ENCODE assay signal across 8 cellular contexts in the genomic region with DNA sequence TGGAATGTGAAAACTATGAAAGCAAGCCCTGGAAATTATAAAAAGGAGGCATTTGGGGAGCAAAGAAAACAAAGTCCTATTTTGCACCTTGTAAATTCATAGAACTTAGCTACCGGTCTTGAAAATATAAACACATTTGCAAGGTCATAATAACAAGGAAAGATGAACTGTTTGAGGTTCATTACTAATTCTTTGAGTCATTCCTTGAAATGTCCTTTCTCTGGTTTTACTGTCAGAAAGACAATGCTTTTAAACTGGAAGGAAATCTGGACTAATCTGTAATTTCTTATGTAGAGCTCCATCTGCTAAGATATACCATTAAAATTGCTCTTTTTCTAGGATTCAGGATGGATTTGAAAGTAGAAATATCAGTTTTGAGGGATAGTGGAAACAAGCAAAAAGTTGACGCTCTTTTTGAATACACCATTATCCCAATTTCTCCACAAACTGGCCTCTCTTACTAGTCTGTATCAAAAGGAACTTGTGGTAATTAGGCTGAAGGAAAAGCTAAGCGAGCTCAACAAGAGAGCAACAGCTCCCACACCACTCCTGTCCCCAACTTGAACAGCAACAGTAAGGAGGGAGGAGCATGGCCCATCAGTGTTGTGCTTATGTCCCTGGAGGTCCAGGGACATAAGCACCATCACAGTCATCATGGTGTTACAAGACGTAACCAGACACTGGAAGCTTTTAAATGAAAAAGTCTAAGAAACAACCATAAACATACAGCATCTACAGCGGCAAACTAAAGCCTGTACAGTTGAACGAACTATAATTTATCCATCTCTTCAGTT. TPM values are rescaled to one million over a fixed set of nuclear protein-coding genes. Genes with fewer than 3 reads are reported as not detected.
DNase-seq lines count a peak whose midpoint lies in the region; ATAC-seq and TF ChIP-seq lines count a peak whose summit lies in the region.

No MANE protein-coding gene starts in this region.

- H3K36me3 ChIP-seq in WERI-Rb-1: peaks cover 47% of the 10 kb centered on the region

- H3K27ac ChIP-seq in WERI-Rb-1: peak overlapping the region; percentile 96

- intact Hi-C loops in sciatic nerve (cut with DNase I): no loop called here

- DNase-seq in NCI-H526 (lab: John Stamatoyannopoulos, UW): peak; percentile 15 to 16
- DNase-seq in NCI-H526 treated with DMSO at 0.1 percent for 48 hours (lab: John Stamatoyannopoulos, UW): no peak
- DNase-seq in KBM-7: peak; percentile 52
- DNase-seq in WERI-Rb-1: peak; percentile 29
- DNase-seq in germinal center (ENCODE audit: low spot score): peak; percentile 22
- DNase-seq in skeletal muscle cell (ENCODE audit: low read depth): no peak
- no peak for DNase-seq in GOT3 (lab: John Stamatoyannopoulos, UW)
- DNase-seq in sciatic nerve (ENCODE audit: low spot score): no peak

- H3K4me3 ChIP-seq in WERI-Rb-1 (ENCODE audit: low read depth, low read length) (peak overlapping the region; percentile 90), skeletal muscle cell (ENCODE audit: low read depth, low read length) (peak overlapping the region; percentile 83)

- ATAC-seq in sciatic nerve: no peak

- no peak for TF ChIP-seq CTCF in WERI-Rb-1 (IDR thresholded peaks at IDR 0.05; ENCODE audit: low read depth, low read length)

- no peaks in the 10 kb centered on the region for H3K9me3 ChIP-seq in WERI-Rb-1 (ENCODE audit: severe bottlenecking)

- no peaks in the 10 kb centered on the region for H3K27me3 ChIP-seq in WERI-Rb-1 (ENCODE audit: insufficient read depth, low read depth, severe bottlenecking)

- in situ Hi-C loops in KBM-7 (cut with MboI; ENCODE audit: low pct_unique_long_range_greater_than_20kb, low sequenced_read_pairs): no loop called here

RNA-seq across cellular contexts. Expression of gene ERLIN1, which starts 1.2 kb away (rescaled TPM):
- 26.3 TPM for total RNA-seq in sciatic nerve

RNA-seq across cellular contexts. Expression of gene CHUK, which starts 44.8 kb away (rescaled TPM):
- 22.4 TPM for total RNA-seq in sciatic nerve

Comparison
In these comparisons a context has a peak if more than half of its experiments do, and no peak if none do; other contexts are left out.
1. DNase-seq: peak in NCI-H526 (2 of 2), KBM-7 (single experiment), WERI-Rb-1 (single experiment) and germinal center (single experiment); none in NCI-H526 treated with DMSO at 0.1 percent for 48 hours (single experiment), skeletal muscle cell (single experiment), GOT3 (single experiment) and sciatic nerve (single experiment).